8 cellular contexts compared by ENCODE assay signal in the genomic region with DNA sequence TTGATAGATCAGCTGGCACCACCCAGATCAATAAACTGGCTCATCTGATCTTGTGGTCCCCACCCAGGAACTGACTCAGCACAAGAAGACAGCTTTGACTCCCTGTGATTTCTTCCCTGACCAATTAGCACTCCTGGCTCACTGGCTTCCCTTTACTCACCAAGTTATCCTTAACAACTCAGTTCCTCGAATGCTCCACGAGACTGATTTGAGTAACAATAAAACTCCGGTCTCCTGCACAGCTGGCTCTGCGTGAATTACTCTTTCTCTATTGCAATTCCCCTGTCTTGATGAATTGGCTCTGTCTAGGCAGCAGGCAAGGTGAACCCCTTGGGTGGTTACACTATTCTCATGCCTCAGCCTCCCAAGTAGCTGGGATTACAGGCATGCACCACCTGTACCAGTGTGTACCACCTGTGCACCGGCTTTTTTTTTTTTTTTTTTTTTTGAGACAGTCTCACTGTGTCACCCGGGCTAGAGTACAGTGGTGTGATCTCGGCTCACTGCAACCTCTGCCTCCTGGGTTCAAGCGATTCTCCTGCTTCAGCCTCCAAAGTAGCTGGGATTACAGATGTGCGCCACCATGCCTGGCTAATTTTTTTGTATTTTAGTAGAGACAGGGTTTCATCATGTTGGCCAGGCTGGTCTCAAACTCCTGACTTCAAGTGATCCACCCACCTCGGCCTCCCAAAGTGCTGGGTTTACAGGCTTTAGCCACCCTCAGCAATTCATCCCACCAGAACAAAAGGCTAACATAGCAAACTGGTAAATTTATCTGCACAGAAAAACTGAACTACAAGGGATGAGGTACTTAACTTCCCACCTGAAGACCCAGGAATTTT. TPM values are rescaled to one million over a fixed set of nuclear protein-coding genes. Genes with fewer than 3 reads are reported as not detected.
DNase-seq lines count a peak whose midpoint lies in the region; ATAC-seq and TF ChIP-seq lines count a peak whose summit lies in the region.
"Not testable (repeated sequence)": the region's sequence is repeated elsewhere in the genome, so short reads cannot be mapped to it uniquely, and the experiment has no call there.

No MANE protein-coding gene starts in this region.

- CTCF ChIA-PET in activated CD8-positive, alpha-beta T cell treated with anti-CD3 and anti-CD28 coated beads, Interleukin-2, amount 10 ng/mL, durations not matched to agents 7 days and 5 days (lab: Charles Lee) = interaction anchor here (0.9 kb wide), 1 partner anchor 27 kb away, joined by 4 read pairs; no protein-coding TSS in a partner anchor
- CTCF ChIA-PET in naive thymus-derived CD4-positive, alpha-beta T cell (lab: Charles Lee) = interaction anchor here (0.7 kb wide), 1 partner anchor 672 kb away, joined by 3 read pairs; no protein-coding TSS in a partner anchor

- H3K9ac ChIP-seq in BLaER1 treated with 17β-estradiol and CSF1 and Interleukin-3, amounts not matched to agents 10 nM and 100 nM = peak overlapping the region; percentile 15 to 96 (median 90); a peak in 14 of 22 replicates
- peak overlapping the region; percentile 66 for H3K9ac ChIP-seq in OCI-LY3 (ENCODE audit: low read length)

- peak overlapping the region; percentile 1 for H3K27ac Mint-ChIP-seq in activated CD8-positive, alpha-beta T cell treated with anti-CD3 and anti-CD28 coated beads, Interleukin-2, amount 10 ng/mL, durations not matched to agents 7 days and 5 days
- H3K27ac Mint-ChIP-seq in naive thymus-derived CD4-positive, alpha-beta T cell = peak overlapping the region; percentile 94 to 100 (median 97)
- peak overlapping the region; percentile 100 for H3K27ac Mint-ChIP-seq in stimulated activated effector memory CD8-positive, alpha-beta T cell treated with anti-CD3 and anti-CD28 coated beads, Interleukin-12 subunit alpha, Interleukin-12 subunit beta, amount 100 ng/mL, for 72 hours

- H3K4me3 Mint-ChIP-seq in activated CD8-positive, alpha-beta T cell treated with anti-CD3 and anti-CD28 coated beads, Interleukin-2, amount 10 ng/mL, durations not matched to agents 7 days and 5 days = peak overlapping the region; percentile 65
- peak overlapping the region; percentile 83 to 93 (median 88) for H3K4me3 Mint-ChIP-seq in naive thymus-derived CD4-positive, alpha-beta T cell
- H3K4me3 Mint-ChIP-seq in stimulated activated effector memory CD8-positive, alpha-beta T cell treated with anti-CD3 and anti-CD28 coated beads, Interleukin-12 subunit alpha, Interleukin-12 subunit beta, amount 100 ng/mL, for 72 hours = peak overlapping the region; percentile 64

- H2AFZ ChIP-seq in OCI-LY3 (ENCODE audit: low read depth, low read length) = not testable (repeated sequence)

- intact Hi-C loops in left ventricle myocardium inferior (cut with micrococcal nuclease); naive thymus-derived CD4-positive, alpha-beta T cell (cut with micrococcal nuclease): not testable (repeated sequence)

- H3K4me3 ChIP-seq in BLaER1 treated with 17β-estradiol and CSF1 and Interleukin-3, amounts not matched to agents 10 nM and 100 nM = peak overlapping the region in 8 of 10 experiments; percentile 38 to 67 (median 51); a peak in 9 of 20 replicates
- H3K4me3 ChIP-seq in OCI-LY3 (ENCODE audit: low read length) (peak overlapping the region; percentile 83), left ventricle myocardium inferior (peak overlapping the region; percentile 67)
- peak overlapping the region; percentile 44 for H3K4me3 ChIP-seq in naive thymus-derived CD4-positive, alpha-beta T cell (ENCODE audit: low read length)

- H3K27me3 Mint-ChIP-seq in activated CD8-positive, alpha-beta T cell treated with anti-CD3 and anti-CD28 coated beads, Interleukin-2, amount 10 ng/mL, durations not matched to agents 7 days and 5 days (ENCODE audit: low read depth) = not testable (repeated sequence)
- peaks cover 0 to 11% (median 0%) of the 10 kb centered on the region in 5 donors for H3K27me3 Mint-ChIP-seq in naive thymus-derived CD4-positive, alpha-beta T cell

- POLR2A ChIA-PET in activated CD8-positive, alpha-beta T cell treated with anti-CD3 and anti-CD28 coated beads, Interleukin-2, amount 10 ng/mL, durations not matched to agents 7 days and 5 days (lab: Charles Lee) = interaction anchor here (0.8 to 9.7 kb wide), 8 partner anchors 8 to 344 kb away, joined by 3 to 272 read pairs (median 5); a partner anchor contains a TSS
- POLR2A ChIA-PET in naive thymus-derived CD4-positive, alpha-beta T cell (lab: Charles Lee) = interaction anchor here (0.8 to 2.6 kb wide), 2 partner anchors 26 to 30 kb away, joined by 3 to 30 read pairs; no protein-coding TSS in a partner anchor

- H4K20me1 ChIP-seq in BLaER1 treated with 17β-estradiol and CSF1 and Interleukin-3, amounts not matched to agents 10 nM and 100 nM; OCI-LY3 (ENCODE audit: insufficient read depth, low read length): not testable (repeated sequence)

- H3K4me1 ChIP-seq in BLaER1 treated with 17β-estradiol and CSF1 and Interleukin-3, amounts not matched to agents 10 nM and 100 nM = peaks cover 13 to 19% (median 16%) of the 10 kb centered on the region in 10 experiments; a peak in 19 of 20 replicates
- not testable (repeated sequence) for H3K4me1 ChIP-seq in OCI-LY3 (ENCODE audit: low read length); left ventricle myocardium inferior; naive thymus-derived CD4-positive, alpha-beta T cell (ENCODE audit: control insufficient read depth in 2 of 2, insufficient read depth in 2 of 2, low read length in 2 of 2)

- DNase-seq in activated CD8-positive, alpha-beta T cell treated with anti-CD3 and anti-CD28 coated beads, Interleukin-2, amount 10 ng/mL, durations not matched to agents 7 days and 5 days = peak; percentile 28
- not testable (repeated sequence) for DNase-seq in caudate nucleus (lab: John Stamatoyannopoulos, UW); left ventricle myocardium inferior; naive thymus-derived CD4-positive, alpha-beta T cell
- DNase-seq in stimulated activated effector memory CD8-positive, alpha-beta T cell treated with anti-CD3 and anti-CD28 coated beads, Interleukin-12 subunit alpha, Interleukin-12 subunit beta, amount 100 ng/mL, for 72 hours (ENCODE audit: low spot score in 2 of 2) = peak in 1 of 2 donors; percentile 63

- H3K27ac ChIP-seq in BLaER1 treated with 17β-estradiol and CSF1 and Interleukin-3, amounts not matched to agents 10 nM and 100 nM = peak overlapping the region in 7 of 11 experiments; percentile 27 to 94 (median 89); a peak in 6 of 22 replicates
- H3K27ac ChIP-seq in OCI-LY3 (ENCODE audit: low read length) (peak overlapping the region; percentile 80), caudate nucleus (ENCODE audit: low read depth, low read length) (peak overlapping the region; percentile 97), left ventricle myocardium inferior (replicated peaks) (peak overlapping the region; percentile 83)
- peak overlapping the region; percentile 82 for H3K27ac ChIP-seq in naive thymus-derived CD4-positive, alpha-beta T cell (ENCODE audit: low read depth, low read length)

- not testable (repeated sequence) for H3K9me3 ChIP-seq in BLaER1 treated with 17β-estradiol and CSF1 and Interleukin-3, amounts not matched to agents 10 nM and 100 nM (replicated peaks in 1 of 11); OCI-LY3 (ENCODE audit: insufficient read depth, low read length); left ventricle myocardium inferior (replicated peaks); naive thymus-derived CD4-positive, alpha-beta T cell (ENCODE audit: control insufficient read depth in 2 of 3, low read length in 3 of 3)

- not testable (repeated sequence) for TF ChIP-seq CTCF in OCI-LY3 (IDR thresholded peaks at IDR 0.05; ENCODE audit: low read depth, low read length); left ventricle myocardium inferior (IDR thresholded peaks at IDR 0.05; ENCODE audit: borderline replicate concordance)

- H3K9me3 Mint-ChIP-seq in activated CD8-positive, alpha-beta T cell treated with anti-CD3 and anti-CD28 coated beads, Interleukin-2, amount 10 ng/mL, durations not matched to agents 7 days and 5 days (ENCODE audit: insufficient read depth); stimulated activated effector memory CD8-positive, alpha-beta T cell treated with anti-CD3 and anti-CD28 coated beads, Interleukin-12 subunit alpha, Interleukin-12 subunit beta, amount 100 ng/mL, for 72 hours: not testable (repeated sequence)
- H3K9me3 Mint-ChIP-seq in naive thymus-derived CD4-positive, alpha-beta T cell = peaks cover 0 to 11% (median 0%) of the 10 kb centered on the region in 11 donors

- not testable (repeated sequence) for H3K79me2 ChIP-seq in OCI-LY3 (ENCODE audit: low read length)

- H3K36me3 Mint-ChIP-seq in activated CD8-positive, alpha-beta T cell treated with anti-CD3 and anti-CD28 coated beads, Interleukin-2, amount 10 ng/mL, durations not matched to agents 7 days and 5 days (ENCODE audit: low read depth); naive thymus-derived CD4-positive, alpha-beta T cell: not testable (repeated sequence)
- H3K36me3 Mint-ChIP-seq in stimulated activated effector memory CD8-positive, alpha-beta T cell treated with anti-CD3 and anti-CD28 coated beads, Interleukin-12 subunit alpha, Interleukin-12 subunit beta, amount 100 ng/mL, for 72 hours = peaks cover 20% of the 10 kb centered on the region

- peaks cover 19% of the 10 kb centered on the region for H3K4me1 Mint-ChIP-seq in activated CD8-positive, alpha-beta T cell treated with anti-CD3 and anti-CD28 coated beads, Interleukin-2, amount 10 ng/mL, durations not matched to agents 7 days and 5 days (ENCODE audit: low read depth)
- H3K4me1 Mint-ChIP-seq in naive thymus-derived CD4-positive, alpha-beta T cell = peaks cover 10 to 20% (median 15%) of the 10 kb centered on the region in 7 donors
- peaks cover 20% of the 10 kb centered on the region for H3K4me1 Mint-ChIP-seq in stimulated activated effector memory CD8-positive, alpha-beta T cell treated with anti-CD3 and anti-CD28 coated beads, Interleukin-12 subunit alpha, Interleukin-12 subunit beta, amount 100 ng/mL, for 72 hours

- not testable (repeated sequence) for H3K27me3 ChIP-seq in BLaER1 treated with 17β-estradiol and CSF1 and Interleukin-3, amounts not matched to agents 10 nM and 100 nM; OCI-LY3 (ENCODE audit: low read depth, low read length); left ventricle myocardium inferior (ENCODE audit: low read depth); naive thymus-derived CD4-positive, alpha-beta T cell (ENCODE audit: control insufficient read depth in 2 of 2, insufficient read depth in 2 of 2, low read length in 2 of 2)

- ATAC-seq in HG02642 (IDR thresholded peaks at IDR 0.05; ENCODE audit: poor library complexity, unreplicated experiment) = peak; percentile 19
- ATAC-seq in activated CD8-positive, alpha-beta T cell treated with anti-CD3 and anti-CD28 coated beads, Interleukin-2, amount 10 ng/mL, durations not matched to agents 7 days and 5 days = peak; percentile 34
- not testable (repeated sequence) for ATAC-seq in naive thymus-derived CD4-positive, alpha-beta T cell
- peak; percentile 2 for ATAC-seq in stimulated activated effector memory CD8-positive, alpha-beta T cell treated with anti-CD3 and anti-CD28 coated beads, Interleukin-12 subunit alpha, Interleukin-12 subunit beta, amount 100 ng/mL, for 72 hours

- H3K36me3 ChIP-seq in BLaER1 treated with 17β-estradiol and CSF1 and Interleukin-3, amounts not matched to agents 10 nM and 100 nM; OCI-LY3 (replicated peaks; ENCODE audit: low read depth, low read length); left ventricle myocardium inferior; naive thymus-derived CD4-positive, alpha-beta T cell (ENCODE audit: control insufficient read depth in 2 of 3, insufficient read depth in 3 of 3, low read length in 3 of 3): not testable (repeated sequence)

- peak overlapping the region; percentile 56 to 85 (median 70) for H3K4me2 ChIP-seq in BLaER1 treated with 17β-estradiol and CSF1 and Interleukin-3, amounts not matched to agents 10 nM and 100 nM
- H3K4me2 ChIP-seq in OCI-LY3 (ENCODE audit: low read length) = peak overlapping the region; percentile 65

RNA-seq across cellular contexts. Expression of a gene that starts 33.7 kb away (rescaled TPM):
- under 1 TPM; 0.10 to 0.18 TPM for total RNA-seq in activated CD8-positive, alpha-beta T cell treated with anti-CD3 and anti-CD28 coated beads, Interleukin-2, amount 10 ng/mL, durations not matched to agents 7 days and 5 days
- total RNA-seq in left ventricle myocardium inferior = 0.19 TPM
- 1 to 10 TPM in 1 of 5 experiments, under 1 TPM in 4; 0.17 to 2.4 (median 0.54) TPM for total RNA-seq in naive thymus-derived CD4-positive, alpha-beta T cell
- not detected for polyA plus RNA-seq in naive thymus-derived CD4-positive, alpha-beta T cell

RNA-seq across cellular contexts. Expression of a gene that starts 34.2 kb away (rescaled TPM):
- 10 to 100 TPM; 70.6 to 70.8 TPM for total RNA-seq in activated CD8-positive, alpha-beta T cell treated with anti-CD3 and anti-CD28 coated beads, Interleukin-2, amount 10 ng/mL, durations not matched to agents 7 days and 5 days
- 37.6 TPM for total RNA-seq in left ventricle myocardium inferior
- 10 to 100 TPM; 11.4 to 52.6 (median 27.8) TPM for total RNA-seq in naive thymus-derived CD4-positive, alpha-beta T cell
- 10 to 100 TPM; 46.5 to 57.9 TPM for polyA plus RNA-seq in naive thymus-derived CD4-positive, alpha-beta T cell

Comparison
In these comparisons a context has a peak if more than half of its experiments do, and no peak if none do; other contexts are left out.
1. H3K27ac Mint-ChIP-seq: peak in every context shown above with its lines; median percentile 100 in stimulated activated effector memory CD8-positive, alpha-beta T cell treated with anti-CD3 and anti-CD28 coated beads, Interleukin-12 subunit alpha, Interleukin-12 subunit beta, amount 100 ng/mL, for 72 hours; 97 in naive thymus-derived CD4-positive, alpha-beta T cell; 1 in activated CD8-positive, alpha-beta T cell treated with anti-CD3 and anti-CD28 coated beads, Interleukin-2, amount 10 ng/mL, durations not matched to agents 7 days and 5 days.